Comparison of ENCODE assay signal across 9 cellular contexts in the genomic region with DNA sequence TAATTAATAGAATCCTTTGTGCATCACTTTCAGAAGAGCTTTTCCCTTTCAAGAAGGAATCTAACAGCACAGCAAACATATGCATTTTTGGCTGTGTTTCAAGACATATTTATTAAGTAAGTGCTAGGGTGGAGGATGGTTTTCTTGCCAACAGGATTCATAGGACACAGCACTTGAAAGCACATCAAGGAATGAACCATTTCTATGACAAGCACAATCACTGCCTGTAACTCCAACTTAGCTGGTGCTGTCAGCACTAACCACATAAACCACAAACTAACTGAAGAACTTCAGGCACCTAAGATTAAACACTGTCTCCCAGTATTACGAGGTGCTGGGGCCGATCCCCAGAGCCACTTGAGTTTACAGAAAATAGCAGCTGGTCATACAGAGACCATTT. TPM values are rescaled to one million over a fixed set of nuclear protein-coding genes. Genes with fewer than 3 reads are reported as not detected.
DNase-seq lines count a peak whose midpoint lies in the region; ATAC-seq lines count a peak whose summit lies in the region.
"Had no signal": no experiment of that assay in that cellular context is flagged by ENCODE, and none has a peak within 500 bp of the region (broad histone marks: within the 10 kb centered on the region; RNA-seq: fewer than 3 reads in every experiment).

No MANE protein-coding gene starts in this region.

- DNase-seq in RPMI8226, result peak; percentile 62
- DNase-seq in fibroblast of gingiva (ENCODE audit: low read depth), result peak; percentile 17
- DNase-seq in stimulated activated effector memory CD8-positive, alpha-beta T cell treated with anti-CD3 and anti-CD28 coated beads, Interleukin-12 subunit alpha, Interleukin-12 subunit beta, amount 100 ng/mL, for 72 hours (ENCODE audit: low spot score in 2 of 2), result no peak
- no peak for DNase-seq in naive thymus-derived CD4-positive, alpha-beta T cell
- DNase-seq in amygdala (lab: John Stamatoyannopoulos, UW), result no peak
- DNase-seq: right cardiac atrium had no signal

- H3K4me3 Mint-ChIP-seq in stimulated activated effector memory CD8-positive, alpha-beta T cell treated with anti-CD3 and anti-CD28 coated beads, Interleukin-12 subunit alpha, Interleukin-12 subunit beta, amount 100 ng/mL, for 72 hours, result no peak overlapping the region
- no peak overlapping the region for H3K4me3 Mint-ChIP-seq in naive thymus-derived CD4-positive, alpha-beta T cell
- H3K4me3 Mint-ChIP-seq: stimulated activated naive CD8-positive, alpha-beta T cell treated with anti-CD3 and anti-CD28 coated beads, Interleukin-15, Interleukin-2, amounts not matched to agents 100 ng/mL and 50 ng/mL, for 24 hours had no signal

- H3K4me1 ChIP-seq in naive thymus-derived CD4-positive, alpha-beta T cell (ENCODE audit: control insufficient read depth in 2 of 2, insufficient read depth in 2 of 2, low read length in 2 of 2), result no peaks in the 10 kb centered on the region

- intact Hi-C loops in naive thymus-derived CD4-positive, alpha-beta T cell (cut with micrococcal nuclease), result no loop called here

- POLR2A ChIA-PET in naive thymus-derived CD4-positive, alpha-beta T cell (lab: Charles Lee), result no interaction called here

- no peaks in the 10 kb centered on the region for H3K36me3 Mint-ChIP-seq in stimulated activated effector memory CD8-positive, alpha-beta T cell treated with anti-CD3 and anti-CD28 coated beads, Interleukin-12 subunit alpha, Interleukin-12 subunit beta, amount 100 ng/mL, for 72 hours
- no peaks in the 10 kb centered on the region for H3K36me3 Mint-ChIP-seq in naive thymus-derived CD4-positive, alpha-beta T cell

- no peak overlapping the region for H3K27ac Mint-ChIP-seq in stimulated activated effector memory CD8-positive, alpha-beta T cell treated with anti-CD3 and anti-CD28 coated beads, Interleukin-12 subunit alpha, Interleukin-12 subunit beta, amount 100 ng/mL, for 72 hours
- no peak overlapping the region for H3K27ac Mint-ChIP-seq in naive thymus-derived CD4-positive, alpha-beta T cell
- H3K27ac Mint-ChIP-seq: stimulated activated naive CD8-positive, alpha-beta T cell treated with anti-CD3 and anti-CD28 coated beads, Interleukin-15, Interleukin-2, amounts not matched to agents 100 ng/mL and 50 ng/mL, for 24 hours had no signal

- H3K4me3 ChIP-seq in naive thymus-derived CD4-positive, alpha-beta T cell (ENCODE audit: low read length), result no peak overlapping the region

- CTCF ChIA-PET in naive thymus-derived CD4-positive, alpha-beta T cell (lab: Charles Lee), result no interaction called here

- H3K4me1 Mint-ChIP-seq in stimulated activated effector memory CD8-positive, alpha-beta T cell treated with anti-CD3 and anti-CD28 coated beads, Interleukin-12 subunit alpha, Interleukin-12 subunit beta, amount 100 ng/mL, for 72 hours, result peaks cover 9% of the 10 kb centered on the region
- peaks cover 0 to 4% (median 0%) of the 10 kb centered on the region in 7 donors for H3K4me1 Mint-ChIP-seq in naive thymus-derived CD4-positive, alpha-beta T cell

- H3K27me3 ChIP-seq in naive thymus-derived CD4-positive, alpha-beta T cell (ENCODE audit: control insufficient read depth in 2 of 2, insufficient read depth in 2 of 2, low read length in 2 of 2), result no peaks in the 10 kb centered on the region

- H3K27ac ChIP-seq in naive thymus-derived CD4-positive, alpha-beta T cell (ENCODE audit: low read depth, low read length), result no peak overlapping the region

- H3K27me3 Mint-ChIP-seq in naive thymus-derived CD4-positive, alpha-beta T cell, result peaks cover 5 to 30% (median 16%) of the 10 kb centered on the region in 5 donors

- ATAC-seq in HG03432 (IDR thresholded peaks at IDR 0.05; ENCODE audit: unreplicated experiment), result peak; percentile 51
- peak; percentile 64 for ATAC-seq in stimulated activated effector memory CD8-positive, alpha-beta T cell treated with anti-CD3 and anti-CD28 coated beads, Interleukin-12 subunit alpha, Interleukin-12 subunit beta, amount 100 ng/mL, for 72 hours
- no peak for ATAC-seq in GM21723 (IDR thresholded peaks at IDR 0.05; ENCODE audit: unreplicated experiment)
- no peak for ATAC-seq in naive thymus-derived CD4-positive, alpha-beta T cell

- no peaks in the 10 kb centered on the region for H3K9me3 ChIP-seq in naive thymus-derived CD4-positive, alpha-beta T cell (ENCODE audit: control insufficient read depth in 2 of 3, low read length in 3 of 3)

- H3K9me3 Mint-ChIP-seq in stimulated activated effector memory CD8-positive, alpha-beta T cell treated with anti-CD3 and anti-CD28 coated beads, Interleukin-12 subunit alpha, Interleukin-12 subunit beta, amount 100 ng/mL, for 72 hours, result no peaks in the 10 kb centered on the region
- no peaks in the 10 kb centered on the region for H3K9me3 Mint-ChIP-seq in naive thymus-derived CD4-positive, alpha-beta T cell
- H3K9me3 Mint-ChIP-seq: stimulated activated naive CD8-positive, alpha-beta T cell treated with anti-CD3 and anti-CD28 coated beads, Interleukin-15, Interleukin-2, amounts not matched to agents 100 ng/mL and 50 ng/mL, for 24 hours had no signal

- no peaks in the 10 kb centered on the region for H3K36me3 ChIP-seq in naive thymus-derived CD4-positive, alpha-beta T cell (ENCODE audit: control insufficient read depth in 2 of 3, insufficient read depth in 3 of 3, low read length in 3 of 3)

RNA-seq across cellular contexts. Expression of gene SPRED1, which starts 35.5 kb away (rescaled TPM):
- total RNA-seq in naive thymus-derived CD4-positive, alpha-beta T cell, result 1 to 10 TPM in 2 of 5 experiments, under 1 TPM in 3; 0.07 to 2.6 (median 0.95) TPM
- not detected for polyA plus RNA-seq in naive thymus-derived CD4-positive, alpha-beta T cell

Comparison
In these comparisons a context has a peak if more than half of its experiments do, and no peak if none do; other contexts are left out.
1. ATAC-seq: peak in HG03432 (single experiment) and stimulated activated effector memory CD8-positive, alpha-beta T cell treated with anti-CD3 and anti-CD28 coated beads, Interleukin-12 subunit alpha, Interleukin-12 subunit beta, amount 100 ng/mL, for 72 hours (single experiment); none in GM21723 (single experiment) and naive thymus-derived CD4-positive, alpha-beta T cell (single experiment).
2. DNase-seq: peak in RPMI8226 (single experiment) and fibroblast of gingiva (single experiment); none in stimulated activated effector memory CD8-positive, alpha-beta T cell treated with anti-CD3 and anti-CD28 coated beads, Interleukin-12 subunit alpha, Interleukin-12 subunit beta, amount 100 ng/mL, for 72 hours (0 of 2), naive thymus-derived CD4-positive, alpha-beta T cell (0 of 9) and amygdala (0 of 56).